2 cellular contexts compared by ENCODE assay signal in the genomic region with DNA sequence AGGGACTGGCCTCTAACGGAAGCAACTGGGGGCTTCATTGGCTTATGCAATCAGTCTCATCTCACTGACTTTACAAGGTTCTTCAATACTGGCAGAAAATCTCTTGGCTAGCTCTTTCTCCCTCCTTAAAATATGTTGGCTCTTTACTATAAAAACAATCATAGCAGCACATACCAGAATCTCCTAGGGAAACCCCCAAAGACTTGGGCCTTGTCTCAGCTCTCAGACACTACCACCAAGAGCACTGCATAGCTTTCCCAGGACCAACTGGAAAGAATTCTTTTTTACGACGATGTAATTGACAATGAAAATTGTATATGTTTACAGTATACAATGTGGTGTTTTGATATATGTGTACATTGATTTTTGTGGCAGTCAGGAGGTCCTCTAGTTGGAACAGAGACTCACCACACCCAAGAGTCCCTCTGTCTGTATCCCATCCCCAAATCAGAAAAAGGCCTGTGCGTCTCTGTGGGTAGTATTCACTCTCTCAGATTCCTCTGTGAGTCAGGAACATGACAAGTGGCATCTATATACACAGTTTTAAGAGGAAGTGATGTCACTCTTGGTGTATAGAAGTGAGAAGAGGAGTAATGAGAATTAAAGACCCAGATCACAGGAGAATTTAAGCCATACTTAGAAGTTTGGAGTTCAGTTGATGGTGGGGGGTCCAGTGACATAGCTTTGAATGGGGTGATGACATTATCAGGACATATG.
TF ChIP-seq lines count a peak whose summit lies in the region.

No MANE protein-coding gene starts in this region.

TF ChIP-seq in IMR-90, 13 proteins besides CTCF, POLR2A, EP300 and RAD21:
- TF ChIP-seq FOS (IDR thresholded peaks at IDR 0.05; ENCODE audit: low read depth, low read length) (peak; percentile 38; the same call in 1 of the 2 replicates), MXI1 (IDR thresholded peaks at IDR 0.05; ENCODE audit: borderline replicate concordance, low read depth, low read length) (no peak), SMC3 (IDR thresholded peaks at IDR 0.05; ENCODE audit: low read depth, low read length) (no peak)

TF ChIP-seq in HepG2, 621 proteins besides CTCF, POLR2A, EP300 and RAD21:
- TF ChIP-seq, protein P1, sequence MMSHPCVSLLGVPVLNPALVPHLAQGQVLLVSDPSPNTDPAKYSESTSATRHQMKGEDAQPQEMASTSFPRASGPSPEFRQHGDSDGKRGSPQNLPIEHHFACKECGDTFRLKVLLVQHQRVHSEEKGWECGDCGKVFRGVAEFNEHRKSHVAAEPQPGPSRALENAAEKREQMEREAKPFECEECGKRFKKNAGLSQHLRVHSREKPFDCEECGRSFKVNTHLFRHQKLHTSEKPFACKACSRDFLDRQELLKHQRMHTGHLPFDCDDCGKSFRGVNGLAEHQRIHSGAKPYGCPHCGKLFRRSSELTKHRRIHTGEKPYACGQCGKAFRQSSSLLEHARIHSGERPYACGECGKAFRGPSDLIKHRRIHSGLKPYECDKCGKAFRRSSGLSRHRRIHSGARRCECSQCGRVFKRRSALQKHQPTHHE (CRISPR knock-in tag; IDR thresholded peaks at IDR 0.05; ENCODE audit: borderline replicate concordance): no peak
- TF ChIP-seq CREB1 (IDR thresholded peaks at IDR 0.05): no peak
- 0 out of 2 replicates have a peak, but pooled peaks have one; percentile 18 for TF ChIP-seq CREB1 (CRISPR knock-in tag; IDR thresholded peaks at IDR 0.05)
- TF ChIP-seq, protein P2, sequence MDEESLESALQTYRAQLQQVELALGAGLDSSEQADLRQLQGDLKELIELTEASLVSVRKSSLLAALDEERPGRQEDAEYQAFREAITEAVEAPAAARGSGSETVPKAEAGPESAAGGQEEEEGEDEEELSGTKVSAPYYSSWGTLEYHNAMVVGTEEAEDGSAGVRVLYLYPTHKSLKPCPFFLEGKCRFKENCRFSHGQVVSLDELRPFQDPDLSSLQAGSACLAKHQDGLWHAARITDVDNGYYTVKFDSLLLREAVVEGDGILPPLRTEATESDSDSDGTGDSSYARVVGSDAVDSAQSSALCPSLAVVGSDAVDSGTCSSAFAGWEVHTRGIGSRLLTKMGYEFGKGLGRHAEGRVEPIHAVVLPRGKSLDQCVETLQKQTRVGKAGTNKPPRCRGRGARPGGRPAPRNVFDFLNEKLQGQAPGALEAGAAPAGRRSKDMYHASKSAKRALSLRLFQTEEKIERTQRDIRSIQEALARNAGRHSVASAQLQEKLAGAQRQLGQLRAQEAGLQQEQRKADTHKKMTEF (CRISPR knock-in tag; IDR thresholded peaks at IDR 0.05): 0 out of 2 replicates have a peak, but pooled peaks have one; percentile 20
